ENCODE assay signal across 8 cellular contexts in the genomic region with DNA sequence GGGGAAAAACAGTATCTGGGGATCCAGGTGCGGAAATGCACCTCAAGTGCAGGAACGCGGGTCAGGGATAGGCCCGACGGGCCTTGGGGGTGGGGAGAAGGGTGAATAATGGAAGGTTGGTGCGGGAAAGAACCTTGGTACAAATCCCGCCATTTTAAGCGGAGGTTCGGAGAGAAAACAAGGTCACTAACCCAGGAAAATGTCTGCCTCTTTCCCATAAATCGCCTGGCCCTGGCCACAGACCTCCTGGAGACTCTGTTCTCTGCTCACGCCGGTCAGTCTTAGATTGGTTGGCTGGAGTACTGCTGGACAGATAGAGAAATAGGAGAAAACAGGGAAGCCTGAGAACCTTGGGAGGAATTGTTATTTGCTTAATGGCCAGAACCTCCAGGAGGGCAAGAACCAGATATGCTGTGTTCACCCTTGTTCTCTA.
DNase-seq lines count a peak whose midpoint lies in the region; ATAC-seq and TF ChIP-seq lines count a peak whose summit lies in the region.

No MANE protein-coding gene starts in this region.

- H3K36me3 ChIP-seq in SU-DHL-6 (ENCODE audit: low read length) (no peaks in the 10 kb centered on the region), parathyroid adenoma (ENCODE audit: control insufficient read depth, insufficient read depth, low read length) (no peaks in the 10 kb centered on the region)

- H3K27ac ChIP-seq in SU-DHL-6 (ENCODE audit: low read depth, low read length) = no peak overlapping the region
- H3K27ac ChIP-seq in parathyroid adenoma = peak overlapping the region; percentile 97

- peaks cover under 1% of the 10 kb centered on the region; the same call in 1 of the 2 replicates for H4K20me1 ChIP-seq in SU-DHL-6 (ENCODE audit: low read depth, low read length)

- H3K9me2 ChIP-seq in SU-DHL-6 (replicated peaks; ENCODE audit: insufficient read depth, low read length) = no peaks in the 10 kb centered on the region

- H3K79me2 ChIP-seq in SU-DHL-6 (ENCODE audit: insufficient read depth, low read length) (peaks cover 26% of the 10 kb centered on the region), parathyroid adenoma (peaks cover 3% of the 10 kb centered on the region)

- ATAC-seq in GM21529 (IDR thresholded peaks at IDR 0.05; ENCODE audit: unreplicated experiment) = no peak

- DNase-seq in DMS79 treated with DMSO at 0.1 percent for 48 hours (lab: John Stamatoyannopoulos, UW) (peak; percentile 22), DMS79 (lab: John Stamatoyannopoulos, UW) (no peak), fibroblast of mammary gland (ENCODE audit: low read depth) (peak; percentile 48), Ammon's horn (ENCODE audit: low spot score) (no peak), SW 1271 (lab: John Stamatoyannopoulos, UW) (no peak)

- H2AFZ ChIP-seq in SU-DHL-6 (ENCODE audit: low read depth, low read length, severe bottlenecking) = peak overlapping the region; percentile 99
- peak overlapping the region; percentile 99 for H2AFZ ChIP-seq in parathyroid adenoma

- H3K4me2 ChIP-seq in SU-DHL-6 (ENCODE audit: low read depth, low read length, poor library complexity, severe bottlenecking) (peak overlapping the region; percentile 92), parathyroid adenoma (ENCODE audit: low read length) (peak overlapping the region; percentile 98)

- H3K27me3 ChIP-seq in SU-DHL-6 (ENCODE audit: low read length) (no peaks in the 10 kb centered on the region), parathyroid adenoma (ENCODE audit: control insufficient read depth, insufficient read depth, low read length) (no peaks in the 10 kb centered on the region)

- H3F3A ChIP-seq in SU-DHL-6 (ENCODE audit: insufficient read depth) = peaks cover 24% of the 10 kb centered on the region

- H3K9ac ChIP-seq in SU-DHL-6 (ENCODE audit: low read length) = peak overlapping the region; percentile 74
- no peak overlapping the region for H3K9ac ChIP-seq in parathyroid adenoma

- H3K4me3 ChIP-seq in SU-DHL-6 (ENCODE audit: insufficient read depth, low read length, poor library complexity, severe bottlenecking) (peak overlapping the region; percentile 70), fibroblast of mammary gland (ENCODE audit: control insufficient read depth, low read depth, low read length) (peak overlapping the region; percentile 53), parathyroid adenoma (ENCODE audit: low read depth, low read length) (peak overlapping the region; percentile 77)

- H3K9me3 ChIP-seq in SU-DHL-6 (ENCODE audit: insufficient read depth, low read length) (no peaks in the 10 kb centered on the region), parathyroid adenoma (ENCODE audit: control insufficient read depth, low read length) (no peaks in the 10 kb centered on the region)

- H3K4me1 ChIP-seq in parathyroid adenoma = peaks cover 1% of the 10 kb centered on the region

- TF ChIP-seq CTCF in SU-DHL-6 (IDR thresholded peaks at IDR 0.05; ENCODE audit: insufficient read depth, low read length, poor library complexity, severe bottlenecking) (no peak), fibroblast of mammary gland (conservative IDR thresholded peaks at IDR 0.05; ENCODE audit: control insufficient read depth, insufficient read depth, low read depth, low read length) (no peak), parathyroid adenoma (IDR thresholded peaks at IDR 0.05) (no peak)

Comparison
In these comparisons a context has a peak if more than half of its experiments do, and no peak if none do; other contexts are left out.
1. DNase-seq: peak in DMS79 treated with DMSO at 0.1 percent for 48 hours (single experiment) and fibroblast of mammary gland (single experiment); none in DMS79 (single experiment), Ammon's horn (single experiment) and SW 1271 (0 of 2).
2. Peak in every context shown above with its lines, with median percentiles within 50 percentile points of each other: H3K4me3 ChIP-seq.